ENCODE assay signal across 20 cellular contexts in genomic region chr9:134851015-134851414, GRCh38. TPM values are rescaled to one million over a fixed set of nuclear protein-coding genes. Genes with fewer than 3 reads are reported as not detected.
"Had no signal": no experiment of that assay in that cellular context is flagged by ENCODE, and none has a peak within 500 bp of the region (broad histone marks: within the 10 kb centered on the region; RNA-seq: fewer than 3 reads in every experiment).

No MANE protein-coding gene starts in this region.

- H3K4me1 Mint-ChIP-seq: activated B cell treated with CpG ODN at 0.5 μM for 24 hours; activated naive CD4-positive, alpha-beta T cell treated with anti-CD3 and anti-CD28 coated beads, Interleukin-2, amount 50 U/mL, for 24 hours; naive thymus-derived CD4-positive, alpha-beta T cell had no signal

- H3K4me3 Mint-ChIP-seq: activated B cell treated with CpG ODN at 0.5 μM for 24 hours; activated CD4-positive, alpha-beta memory T cell treated with anti-CD3 and anti-CD28 coated beads for 36 hours; activated naive CD4-positive, alpha-beta T cell treated with anti-CD3 and anti-CD28 coated beads, Interleukin-2, amount 50 U/mL, for 24 hours; activated T-cell treated with anti-CD3 and anti-CD28 coated beads, Interleukin-2, amount 50 U/mL, for 4 hours; naive thymus-derived CD4-positive, alpha-beta T cell; stimulated activated naive CD8-positive, alpha-beta T cell treated with anti-CD3 and anti-CD28 coated beads, Interleukin-15, Interleukin-2, amounts not matched to agents 100 ng/mL and 50 ng/mL, for 24 hours; T-helper 2 cell treated with Interferon-gamma antibody and Interleukin-4, amounts not matched to agents 5 μg/mL and 100 μg/mL, for 36 hours; type B pancreatic cell had no signal

- H3K27me3 Mint-ChIP-seq: type B pancreatic cell had no signal

- ATAC-seq: activated T-cell treated with anti-CD3 and anti-CD28 coated beads, Interleukin-2, amount 50 U/mL, for 4 hours; heart right ventricle; left cardiac atrium; naive thymus-derived CD4-positive, alpha-beta T cell had no signal

- H3K9me3 Mint-ChIP-seq: activated B cell treated with CpG ODN at 0.5 μM for 24 hours; activated CD4-positive, alpha-beta memory T cell treated with anti-CD3 and anti-CD28 coated beads for 36 hours; activated naive CD4-positive, alpha-beta T cell treated with anti-CD3 and anti-CD28 coated beads, Interleukin-2, amount 50 U/mL, for 24 hours; activated T-cell treated with anti-CD3 and anti-CD28 coated beads, Interleukin-2, amount 50 U/mL, for 4 hours; naive thymus-derived CD4-positive, alpha-beta T cell; stimulated activated naive CD8-positive, alpha-beta T cell treated with anti-CD3 and anti-CD28 coated beads, Interleukin-15, Interleukin-2, amounts not matched to agents 100 ng/mL and 50 ng/mL, for 24 hours; T-helper 2 cell treated with Interferon-gamma antibody and Interleukin-4, amounts not matched to agents 5 μg/mL and 100 μg/mL, for 36 hours; type B pancreatic cell had no signal

- H3K4me1 ChIP-seq: esophagus squamous epithelium, heart right ventricle had no signal

- H3K36me3 ChIP-seq: cardiac muscle cell, esophagus squamous epithelium, heart right ventricle had no signal

- H3K36me3 Mint-ChIP-seq: activated CD4-positive, alpha-beta memory T cell treated with anti-CD3 and anti-CD28 coated beads for 36 hours; activated naive CD4-positive, alpha-beta T cell treated with anti-CD3 and anti-CD28 coated beads, Interleukin-2, amount 50 U/mL, for 24 hours; naive thymus-derived CD4-positive, alpha-beta T cell; type B pancreatic cell had no signal

- H3K27ac ChIP-seq: cardiac muscle cell, esophagus squamous epithelium, heart right ventricle had no signal

- H3K4me2 ChIP-seq: SK-N-SH had no signal

- H3K4me3 ChIP-seq: cardiac muscle cell, esophagus squamous epithelium, heart right ventricle had no signal

- H3K9me3 ChIP-seq: SK-N-SH had no signal

- H3K9ac ChIP-seq: SK-N-SH had no signal

- H3K27me3 ChIP-seq: cardiac muscle cell had no signal

- H3K27ac Mint-ChIP-seq: activated B cell treated with CpG ODN at 0.5 μM for 24 hours; activated CD4-positive, alpha-beta memory T cell treated with anti-CD3 and anti-CD28 coated beads for 36 hours; activated naive CD4-positive, alpha-beta T cell treated with anti-CD3 and anti-CD28 coated beads, Interleukin-2, amount 50 U/mL, for 24 hours; naive thymus-derived CD4-positive, alpha-beta T cell; stimulated activated naive CD8-positive, alpha-beta T cell treated with anti-CD3 and anti-CD28 coated beads, Interleukin-15, Interleukin-2, amounts not matched to agents 100 ng/mL and 50 ng/mL, for 24 hours; T-helper 2 cell treated with Interferon-gamma antibody and Interleukin-4, amounts not matched to agents 5 μg/mL and 100 μg/mL, for 36 hours; type B pancreatic cell had no signal

- DNase-seq: activated B cell treated with CpG ODN at 0.5 μM for 24 hours; activated CD4-positive, alpha-beta memory T cell treated with anti-CD3 and anti-CD28 coated beads for 36 hours; activated CD4-positive, alpha-beta T cell treated with anti-CD3 and anti-CD28 coated beads for 4 hours; activated T-cell treated with anti-CD3 and anti-CD28 coated beads, Interleukin-2, amount 50 U/mL, for 4 hours; dermis blood vessel endothelial cell; effector memory CD4-positive, alpha-beta T cell; esophagus squamous epithelium; heart right ventricle; left cardiac atrium; mesenchymal stem cell; naive thymus-derived CD4-positive, alpha-beta T cell; posterior cingulate gyrus; retina; SK-N-SH; stimulated activated CD4-positive, alpha-beta T cell treated with anti-CD3 and anti-CD28 coated beads, Interleukin-2, amount 100 ng/mL, for 24 hours had no signal

RNA-seq across cellular contexts. Expression of gene FCN2, which starts 29.6 kb away (rescaled TPM):
- total RNA-seq: activated B cell treated with CpG ODN at 0.5 μM for 24 hours; activated CD4-positive, alpha-beta memory T cell treated with anti-CD3 and anti-CD28 coated beads for 36 hours; activated T-cell treated with anti-CD3 and anti-CD28 coated beads, Interleukin-2, amount 50 U/mL, for 4 hours; cardiac muscle cell; dermis blood vessel endothelial cell; esophagus squamous epithelium; naive thymus-derived CD4-positive, alpha-beta T cell had no signal
- polyA plus RNA-seq: cardiac muscle cell; naive thymus-derived CD4-positive, alpha-beta T cell; SK-N-SH had no signal
